Comparison of ENCODE assay signal across 19 cellular contexts in the genomic region with DNA sequence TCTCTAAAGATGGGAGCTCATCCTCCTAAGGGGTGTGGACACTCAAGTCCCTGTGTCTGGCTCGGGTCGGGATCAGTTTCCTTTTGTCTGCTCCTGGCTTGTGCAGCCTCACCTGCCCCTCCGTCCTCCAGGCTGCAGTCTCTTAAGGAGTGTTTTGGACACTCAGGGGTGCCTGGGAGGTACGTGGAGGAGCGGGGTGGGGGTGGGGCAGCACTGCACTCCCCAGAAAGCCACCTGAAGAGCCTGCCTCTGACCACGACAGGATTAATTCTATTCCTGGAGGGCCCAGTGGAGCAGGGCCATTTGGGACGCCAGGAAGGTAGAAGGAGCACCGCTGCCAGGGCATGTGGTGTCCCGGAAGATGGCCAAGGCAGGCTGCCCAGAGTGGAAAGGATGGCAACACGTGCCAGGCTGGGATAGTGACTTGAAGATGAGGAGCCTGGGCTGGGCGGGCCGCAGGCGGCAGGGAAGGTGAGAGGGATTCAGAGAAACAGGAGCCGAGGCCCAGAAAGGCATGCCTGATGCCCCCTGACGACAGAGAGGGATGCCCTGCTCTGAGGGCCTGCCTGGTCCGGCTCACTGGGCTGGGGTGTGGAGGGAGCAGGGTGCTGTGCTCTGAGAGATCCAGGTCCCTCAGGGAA. TPM values are rescaled to one million over a fixed set of nuclear protein-coding genes. Genes with fewer than 3 reads are reported as not detected.
DNase-seq lines count a peak whose midpoint lies in the region; ATAC-seq and TF ChIP-seq lines count a peak whose summit lies in the region.
"Had no signal": no experiment of that assay in that cellular context is flagged by ENCODE, and none has a peak within 500 bp of the region (broad histone marks: within the 10 kb centered on the region; RNA-seq: fewer than 3 reads in every experiment).

No MANE protein-coding gene starts in this region.

- peaks cover 6% of the 10 kb centered on the region for H3K4me1 ChIP-seq in CD8-positive, alpha-beta T cell (ENCODE audit: insufficient read depth, low read length)
- peaks cover 34% of the 10 kb centered on the region for H3K4me1 ChIP-seq in left ventricle myocardium inferior
- H3K4me1 ChIP-seq: colonic mucosa, foreskin keratinocyte had no signal

- no peaks in the 10 kb centered on the region for H3K79me2 ChIP-seq in SU-DHL-6 (ENCODE audit: insufficient read depth, low read length)

- H3K9me3 ChIP-seq in CD8-positive, alpha-beta T cell (ENCODE audit: low read length) = no peaks in the 10 kb centered on the region
- H3K9me3 ChIP-seq in SU-DHL-6 (ENCODE audit: insufficient read depth, low read length) (no peaks in the 10 kb centered on the region), left ventricle myocardium inferior (replicated peaks) (no peaks in the 10 kb centered on the region)
- H3K9me3 ChIP-seq: colonic mucosa had no signal

- no peaks in the 10 kb centered on the region for H3K9me2 ChIP-seq in SU-DHL-6 (replicated peaks; ENCODE audit: insufficient read depth, low read length)

- H3K36me3 ChIP-seq in CD8-positive, alpha-beta T cell (ENCODE audit: insufficient read depth, low read length) = no peaks in the 10 kb centered on the region
- H3K36me3 ChIP-seq in SU-DHL-6 (ENCODE audit: low read length) (no peaks in the 10 kb centered on the region), left ventricle myocardium inferior (no peaks in the 10 kb centered on the region)
- H3K36me3 ChIP-seq: colonic mucosa had no signal

- H3F3A ChIP-seq in SU-DHL-6 (ENCODE audit: insufficient read depth) = no peaks in the 10 kb centered on the region

- no peaks in the 10 kb centered on the region for H4K20me1 ChIP-seq in SU-DHL-6 (ENCODE audit: low read depth, low read length)

- no peak overlapping the region for H3K27ac ChIP-seq in CD8-positive, alpha-beta T cell (ENCODE audit: low read depth, low read length)
- H3K27ac ChIP-seq in SU-DHL-6 (ENCODE audit: low read depth, low read length) (no peak overlapping the region), left ventricle myocardium inferior (replicated peaks) (peak overlapping the region; percentile 65)
- H3K27ac ChIP-seq: colonic mucosa, foreskin keratinocyte had no signal

- H3K9ac ChIP-seq in SU-DHL-6 (ENCODE audit: low read length) = no peak overlapping the region

- peaks cover 10% of the 10 kb centered on the region for H3K4me1 Mint-ChIP-seq in CD8-positive, alpha-beta T cell (ENCODE audit: low read depth)

- H3K4me2 ChIP-seq in SU-DHL-6 (ENCODE audit: low read depth, low read length, poor library complexity, severe bottlenecking) = no peak overlapping the region

- no peak overlapping the region for H3K4me3 ChIP-seq in CD8-positive, alpha-beta T cell (ENCODE audit: low read depth, low read length)
- H3K4me3 ChIP-seq in SU-DHL-6 (ENCODE audit: insufficient read depth, low read length, poor library complexity, severe bottlenecking) = no peak overlapping the region
- H3K4me3 ChIP-seq in left ventricle myocardium inferior = no peak overlapping the region
- H3K4me3 ChIP-seq: colonic mucosa, lung had no signal

- intact Hi-C loops in CD8-positive, alpha-beta T cell (cut with DNase I, micrococcal nuclease) = loop anchor here (2.0 to 10.0 kb wide), 5 partner anchors 199 to 1411 kb away; a partner anchor contains a TSS
- intact Hi-C loops in left ventricle myocardium inferior (cut with micrococcal nuclease) (no loop called here), sciatic nerve (cut with DNase I) (loop anchor here (10.0 kb wide), 1 partner anchor 789 kb away; no protein-coding TSS in a partner anchor)

- H3K27me3 ChIP-seq in CD8-positive, alpha-beta T cell (ENCODE audit: insufficient read depth, low read length) = no peaks in the 10 kb centered on the region
- H3K27me3 ChIP-seq in SU-DHL-6 (ENCODE audit: low read length) (no peaks in the 10 kb centered on the region), left ventricle myocardium inferior (ENCODE audit: low read depth) (peaks cover under 1% of the 10 kb centered on the region)
- H3K27me3 ChIP-seq: colonic mucosa, foreskin keratinocyte had no signal

- peak overlapping the region; percentile 46 for H3K27ac Mint-ChIP-seq in CD8-positive, alpha-beta T cell

- DNase-seq in CD8-positive, alpha-beta T cell = no peak
- DNase-seq in left ventricle myocardium inferior (peak; percentile 60), sciatic nerve (ENCODE audit: low spot score) (peak; percentile 44), NCI-H2029 treated with DMSO at 0.1 percent for 48 hours (lab: John Stamatoyannopoulos, UW) (no peak), OCI-M2 (lab: John Stamatoyannopoulos, UW; ENCODE audit: unreplicated experiment) (no peak), COR-L47 (lab: John Stamatoyannopoulos, UW) (no peak), NCI-H748 treated with DMSO at 0.1 percent for 48 hours (lab: John Stamatoyannopoulos, UW) (no peak)
- DNase-seq: activated CD4-positive, alpha-beta memory T cell treated with anti-CD3 and anti-CD28 coated beads for 36 hours; amygdala; colonic mucosa; foreskin keratinocyte; NCI-H1930; NCI-H524 treated with DMSO at 0.1 percent for 48 hours had no signal

- H3K36me3 Mint-ChIP-seq in CD8-positive, alpha-beta T cell = no peaks in the 10 kb centered on the region
- H3K36me3 Mint-ChIP-seq: activated CD4-positive, alpha-beta memory T cell treated with anti-CD3 and anti-CD28 coated beads for 36 hours had no signal

- CTCF ChIA-PET in CD8-positive, alpha-beta T cell (lab: Charles Lee) = interaction anchor here (0.7 to 8.2 kb wide), 3 partner anchors 10 to 135 kb away, joined by 5 to 71 read pairs (median 8); no protein-coding TSS in a partner anchor

- POLR2A ChIA-PET in CD8-positive, alpha-beta T cell (lab: Charles Lee) = no interaction called here

- peak overlapping the region; percentile 8 for H2AFZ ChIP-seq in SU-DHL-6 (ENCODE audit: low read depth, low read length, severe bottlenecking)

- ATAC-seq in CD8-positive, alpha-beta T cell = no peak
- no peak for ATAC-seq in sciatic nerve
- ATAC-seq: foreskin keratinocyte, HCT116 had no signal

- no peaks in the 10 kb centered on the region for H3K9me3 Mint-ChIP-seq in CD8-positive, alpha-beta T cell
- H3K9me3 Mint-ChIP-seq: activated CD4-positive, alpha-beta memory T cell treated with anti-CD3 and anti-CD28 coated beads for 36 hours; activated T-helper 1 cell treated with anti-CD3 and anti-CD28 coated beads, Interleukin-12 subunit alpha, Interleukin-12 subunit beta, Interleukin-2, Interleukin-4 antibody, amounts not matched to agents 30 ng/mL and 10 ng/mL and 1 ng/mL, durations not matched to agents 14 hours and 24 hours and 36 hours; nephron had no signal

- TF ChIP-seq CTCF in CD8-positive, alpha-beta T cell (IDR thresholded peaks at IDR 0.05) = no peak
- no peak for TF ChIP-seq CTCF in SU-DHL-6 (IDR thresholded peaks at IDR 0.05; ENCODE audit: insufficient read depth, low read length, poor library complexity, severe bottlenecking)
- no peak for TF ChIP-seq CTCF in left ventricle myocardium inferior (IDR thresholded peaks at IDR 0.05; ENCODE audit: borderline replicate concordance)

- H3K4me3 Mint-ChIP-seq in CD8-positive, alpha-beta T cell = no peak overlapping the region
- H3K4me3 Mint-ChIP-seq: activated CD4-positive, alpha-beta memory T cell treated with anti-CD3 and anti-CD28 coated beads for 36 hours; activated T-helper 1 cell treated with anti-CD3 and anti-CD28 coated beads, Interleukin-12 subunit alpha, Interleukin-12 subunit beta, Interleukin-2, Interleukin-4 antibody, amounts not matched to agents 30 ng/mL and 10 ng/mL and 1 ng/mL, durations not matched to agents 14 hours and 24 hours and 36 hours; nephron had no signal

- H3K27me3 Mint-ChIP-seq in CD8-positive, alpha-beta T cell (ENCODE audit: low read depth) = no peaks in the 10 kb centered on the region
- H3K27me3 Mint-ChIP-seq: activated CD4-positive, alpha-beta memory T cell treated with anti-CD3 and anti-CD28 coated beads for 36 hours had no signal

RNA-seq across cellular contexts. Expression of a gene that starts 14.8 kb away (rescaled TPM):
- not detected for total RNA-seq in CD8-positive, alpha-beta T cell
- not detected for total RNA-seq in left ventricle myocardium inferior
- not detected for total RNA-seq in sciatic nerve
- total RNA-seq: activated CD4-positive, alpha-beta memory T cell treated with anti-CD3 and anti-CD28 coated beads for 36 hours; activated T-helper 1 cell treated with anti-CD3 and anti-CD28 coated beads, Interleukin-12 subunit alpha, Interleukin-12 subunit beta, Interleukin-2, Interleukin-4 antibody, amounts not matched to agents 30 ng/mL and 10 ng/mL and 1 ng/mL, durations not matched to agents 14 hours and 24 hours and 36 hours; colonic mucosa; foreskin keratinocyte; HT-29; lung had no signal

Comparison
In these comparisons a context has a peak if more than half of its experiments do, and no peak if none do; other contexts are left out.
1. DNase-seq: peak in left ventricle myocardium inferior (single experiment) and sciatic nerve (single experiment); none in CD8-positive, alpha-beta T cell (0 of 7), NCI-H2029 treated with DMSO at 0.1 percent for 48 hours (single experiment), OCI-M2 (single experiment), COR-L47 (single experiment) and NCI-H748 treated with DMSO at 0.1 percent for 48 hours (single experiment).